In genomic region chr14:77007975-77008421, GRCh38 we compare ENCODE assay signal across 12 cellular contexts. TPM values are rescaled to one million over a fixed set of nuclear protein-coding genes. Genes with fewer than 3 reads are reported as not detected.
DNase-seq lines count a peak whose midpoint lies in the region; ATAC-seq and TF ChIP-seq lines count a peak whose summit lies in the region.
"Had no signal": no experiment of that assay in that cellular context is flagged by ENCODE, and none has a peak within 500 bp of the region (broad histone marks: within the 10 kb centered on the region; RNA-seq: fewer than 3 reads in every experiment).

No MANE protein-coding gene starts in this region.

- H3K36me3 ChIP-seq in Panc1 (ENCODE audit: control insufficient read depth, insufficient read depth, low read length) (no peaks in the 10 kb centered on the region), right atrium auricular region (no peaks in the 10 kb centered on the region), skeletal muscle tissue (ENCODE audit: control insufficient read depth in 3 of 3, insufficient read depth in 3 of 3, low read length in 3 of 3) (no peaks in the 10 kb centered on the region)

- H3K27ac ChIP-seq in Panc1 (ENCODE audit: low read length) (peak overlapping the region; percentile 29; the same call in 1 of the 2 replicates), right atrium auricular region (peak overlapping the region; percentile 12 to 37), skeletal muscle tissue (ENCODE audit: low read depth, low read length) (peak overlapping the region; percentile 68)

- in situ Hi-C loops in Panc1 (cut with HindIII; ENCODE audit: low pct_unique_long_range_greater_than_20kb, low sequenced_read_pairs), result no loop called here

- POLR2A ChIA-PET in Panc1 (lab: Charles Lee), result no interaction called here

- H3K4me3 ChIP-seq in Panc1 (ENCODE audit: low read depth in 2 of 2, low read length in 2 of 2) (no peak overlapping the region), right atrium auricular region (no peak overlapping the region), skeletal muscle tissue (ENCODE audit: low read length in 3 of 3) (peak overlapping the region in 1 of 3 donors; percentile 17)

- ATAC-seq in Panc1 (no peak; the same call in 1 of the 2 replicates), HG02840 (IDR thresholded peaks at IDR 0.05; ENCODE audit: low FRiP score, unreplicated experiment) (no peak), HG02885 (IDR thresholded peaks at IDR 0.05; ENCODE audit: poor library complexity, unreplicated experiment) (no peak)

- H3K27me3 ChIP-seq in Panc1 (ENCODE audit: control insufficient read depth, insufficient read depth, low read length), result no peaks in the 10 kb centered on the region
- H3K27me3 ChIP-seq in right atrium auricular region, result no peaks in the 10 kb centered on the region
- no peaks in the 10 kb centered on the region for H3K27me3 ChIP-seq in skeletal muscle tissue (ENCODE audit: control insufficient read depth in 3 of 3, insufficient read depth in 3 of 3, low read length in 3 of 3)

- H3K9me3 ChIP-seq in Panc1 (ENCODE audit: control insufficient read depth, insufficient read depth, low read depth, low read length), result no peaks in the 10 kb centered on the region
- H3K9me3 ChIP-seq in right atrium auricular region, result no peaks in the 10 kb centered on the region
- H3K9me3 ChIP-seq in skeletal muscle tissue (ENCODE audit: control insufficient read depth in 3 of 3, low read length in 3 of 3), result no peaks in the 10 kb centered on the region

- H3K9ac ChIP-seq in skeletal muscle tissue (ENCODE audit: low read depth in 1 of 3, low read length in 3 of 3), result peak overlapping the region in 1 of 3 donors; percentile 54

- no TSS peak for BruUV-seq in Panc1 (replicated peaks; lab: Mats Ljungman, UMichigan)

- peak; percentile 90 for DNase-seq in HPDE6-E6E7 (ENCODE audit: extremely low spot score)
- no peak for DNase-seq in Panc1 (ENCODE audit: low read depth, low spot score)
- DNase-seq in right atrium auricular region (ENCODE audit: low spot score), result no peak
- no peak for DNase-seq in NCI-H187 treated with DMSO at 0.1 percent for 48 hours (lab: John Stamatoyannopoulos, UW)
- no peak for DNase-seq in hypothalamus (lab: John Stamatoyannopoulos, UW)
- DNase-seq: activated naive CD4-positive, alpha-beta T cell treated with Interleukin-2 at 50 U/mL for 16 hours; GDM1; NCI-H1436 treated with DMSO at 0.1 percent for 48 hours; T1000 had no signal

- CTCF ChIA-PET in Panc1 (lab: Charles Lee), result no interaction called here

- intact Hi-C loops in Panc1 (cut with micrococcal nuclease; ENCODE audit: unreplicated experiment), result no loop called here

- peaks cover 3% of the 10 kb centered on the region for H3K4me1 ChIP-seq in Panc1 (ENCODE audit: control insufficient read depth, insufficient read depth, low read length)
- peaks cover 0 to 14% of the 10 kb centered on the region in 2 donors for H3K4me1 ChIP-seq in right atrium auricular region
- H3K4me1 ChIP-seq in skeletal muscle tissue (ENCODE audit: control insufficient read depth in 3 of 3, insufficient read depth in 3 of 3, low read length in 3 of 3), result peaks cover 60 to 77% (median 65%) of the 10 kb centered on the region in 3 donors

- TF ChIP-seq CTCF in Panc1 (IDR thresholded peaks at IDR 0.05) (no peak), right atrium auricular region (IDR thresholded peaks at IDR 0.05) (no peak)

RNA-seq across cellular contexts. Expression of gene IRF2BPL, which starts 20.5 kb away (rescaled TPM):
- total RNA-seq in Panc1 (2021; ENCODE audit: unreplicated experiment) (83.3 TPM), right atrium auricular region (10 to 100 TPM; 42.0 to 51.1 TPM), skeletal muscle tissue (20.9 TPM)
- 118 TPM for polyA plus RNA-seq in Panc1 (2012; ENCODE audit: insufficient read length)
